Comparison of ENCODE assay signal across 18 cellular contexts in the genomic region with DNA sequence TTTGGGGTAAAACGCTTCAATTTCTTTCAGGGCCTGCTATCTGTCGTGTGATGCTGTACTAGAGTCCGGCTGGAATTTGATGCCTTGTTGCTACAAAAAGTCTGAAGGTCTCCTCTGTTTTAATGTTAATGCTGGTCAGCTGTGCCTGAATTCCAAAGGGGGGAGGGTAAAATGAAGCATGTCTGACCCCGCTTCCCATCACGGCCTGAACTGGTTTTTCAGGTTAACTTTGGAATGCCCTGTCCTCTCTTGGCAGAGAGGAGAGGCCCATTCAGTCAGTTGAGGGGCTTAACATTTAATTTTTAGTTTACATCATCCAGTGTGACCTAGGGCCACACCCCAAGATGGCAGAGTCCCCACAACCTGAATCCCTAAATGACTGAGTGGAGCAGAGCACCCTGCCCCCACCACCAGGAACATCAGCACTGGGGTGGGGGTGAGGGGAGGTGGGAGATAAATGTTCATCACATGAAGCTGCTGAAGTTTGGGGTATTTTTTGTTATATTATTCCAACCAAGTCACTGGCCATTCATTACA. TPM values are rescaled to one million over a fixed set of nuclear protein-coding genes. Genes with fewer than 3 reads are reported as not detected.
DNase-seq lines count a peak whose midpoint lies in the region; ATAC-seq, FAIRE-seq and TF ChIP-seq lines count a peak whose summit lies in the region.
"Had no signal": no experiment of that assay in that cellular context is flagged by ENCODE, and none has a peak within 500 bp of the region (broad histone marks: within the 10 kb centered on the region; RNA-seq: fewer than 3 reads in every experiment).

No MANE protein-coding gene starts in this region.

- H3K27me3 ChIP-seq in HCT116 (ENCODE audit: insufficient read depth, low read length): no peaks in the 10 kb centered on the region
- no peaks in the 10 kb centered on the region for H3K27me3 ChIP-seq in SJCRH30
- no peaks in the 10 kb centered on the region for H3K27me3 ChIP-seq in thyroid gland
- H3K27me3 ChIP-seq: BE2C had no signal

- no peak for FAIRE-seq in H54 (lab: Jason Lieb, UNC)
- FAIRE-seq: GM12878 had no signal

- no peak for TF ChIP-seq POLR2A in HCT116 (IDR thresholded peaks at IDR 0.05; ENCODE audit: borderline replicate concordance, extremely low read depth, insufficient read depth, insufficient read length)
- TF ChIP-seq POLR2A in thyroid gland (IDR thresholded peaks at IDR 0.05): no peak
- no peak for TF ChIP-seq POLR2A in H54 (IDR thresholded peaks at IDR 0.05; ENCODE audit: low read depth, low read length)

- ATAC-seq in HCT116: no peak
- ATAC-seq: GM12878, SK-N-SH treated with all-trans-retinoic acid at 6 μM for 48 hours had no signal

- TF ChIP-seq RAD21 in HCT116 (IDR thresholded peaks at IDR 0.05; ENCODE audit: low read depth): no peak

- intact Hi-C loops in HCT116 (cut with micrococcal nuclease) (no loop called here), thyroid gland (cut with DNase I) (no loop called here)

- H3K79me2 ChIP-seq in HCT116 (ENCODE audit: insufficient read depth, low read length): no peaks in the 10 kb centered on the region

- no peaks in the 10 kb centered on the region for H3K9me3 ChIP-seq in HCT116 (ENCODE audit: control insufficient read depth in 1 of 2, insufficient read depth in 1 of 2, low read depth in 1 of 2, low read length in 2 of 2)
- peaks cover 18% of the 10 kb centered on the region for H3K9me3 ChIP-seq in SJCRH30 (replicated peaks)
- no peaks in the 10 kb centered on the region for H3K9me3 ChIP-seq in thyroid gland
- H3K9me3 ChIP-seq: BE2C had no signal

- H2AFZ ChIP-seq in HCT116 (ENCODE audit: low read depth, low read length, poor library complexity, severe bottlenecking): no peak overlapping the region

- CTCF ChIA-PET in HCT116 (lab: Charles Lee): no interaction called here

- POLR2A ChIA-PET in HCT116 (lab: Charles Lee): no interaction called here

- no peaks in the 10 kb centered on the region for H3K9me2 ChIP-seq in HCT116 (ENCODE audit: insufficient read depth)

- no peak overlapping the region for H3K4me3 ChIP-seq in HCT116 (replicated peaks in 1 of 2; ENCODE audit: low read depth in 1 of 2, low read length in 2 of 2)
- no peak overlapping the region for H3K4me3 ChIP-seq in SJCRH30
- no peak overlapping the region for H3K4me3 ChIP-seq in thyroid gland (replicated peaks in 1 of 3)
- H3K4me3 ChIP-seq: GM12878 had no signal

- H3K36me3 ChIP-seq in HCT116 (ENCODE audit: control insufficient read depth in 1 of 2, insufficient read depth in 2 of 2, low read length in 2 of 2) (no peaks in the 10 kb centered on the region), SJCRH30 (no peaks in the 10 kb centered on the region), thyroid gland (no peaks in the 10 kb centered on the region)
- H3K36me3 ChIP-seq: BE2C had no signal

- DNase-seq in HCT116 (ENCODE audit: low read depth, low spot score) (no peak), SJCRH30 (peak in 1 of 2 experiments; percentile 34), kidney tubule cell (ENCODE audit: low spot score) (peak; percentile 38), thyroid gland (peak; percentile 37 to 40), H54 (ENCODE audit: insufficient read length, low spot score) (no peak), ureter (ENCODE audit: low spot score) (no peak)
- no peak for DNase-seq in activated CD4-positive, alpha-beta T cell treated with anti-CD3 and anti-CD28 coated beads, Interleukin-2, amount 50 U/mL, for 48 hours
- DNase-seq: BE2C; CD4-positive, alpha-beta memory T cell; NCI-H1436 treated with DMSO at 0.1 percent for 48 hours; NCI-H2081 treated with DMSO at 0.1 percent for 48 hours; NCI-H226; NCI-H526 had no signal

- H3K27ac ChIP-seq in HCT116 (ENCODE audit: low read depth, low read length): no peak overlapping the region
- peak overlapping the region; percentile 37 for H3K27ac ChIP-seq in SJCRH30
- peak overlapping the region; percentile 15 to 99 (median 92) for H3K27ac ChIP-seq in thyroid gland
- H3K27ac ChIP-seq: RWPE1 had no signal

- TF ChIP-seq CTCF in HCT116 (IDR thresholded peaks at IDR 0.05 in 2 of 3, conservative IDR thresholded peaks at IDR 0.05 in 1 of 3; ENCODE audit: borderline replicate concordance in 1 of 3, insufficient read depth in 1 of 3, low read depth in 2 of 3, low read length in 2 of 3): no peak
- no peak for TF ChIP-seq CTCF in thyroid gland (IDR thresholded peaks at IDR 0.05)

- H4K20me1 ChIP-seq in HCT116 (ENCODE audit: insufficient read depth): no peaks in the 10 kb centered on the region

- no TSS peak for BruUV-seq in HCT116 (replicated peaks; lab: Mats Ljungman, UMichigan)

- 0 out of 2 replicates have a peak overlapping the region, but pooled peaks have one; percentile 4 for H3K4me2 ChIP-seq in HCT116 (ENCODE audit: low read length)

- peaks cover 25 to 44% of the 10 kb centered on the region in 2 experiments for H3K4me1 ChIP-seq in HCT116 (ENCODE audit: control insufficient read depth in 1 of 2, insufficient read depth in 2 of 2, low read length in 2 of 2)
- H3K4me1 ChIP-seq in SJCRH30: peaks cover 59% of the 10 kb centered on the region
- H3K4me1 ChIP-seq in thyroid gland: peaks cover 36 to 54% of the 10 kb centered on the region in 2 donors
- H3K4me1 ChIP-seq: BE2C had no signal

- H3K9ac ChIP-seq in HCT116 (ENCODE audit: low read length): no peak overlapping the region

- WGBS in thyroid gland, 2 donors: 46 to 54% methylated on average over 5 of the region's 5 CpGs

- RAD21 ChIA-PET in HCT116 (lab: Charles Lee; ENCODE audit: low non-redundant PET in 1 of 2, low total read pairs in 2 of 2, uncharacterized antibody in 2 of 2, unreplicated experiment in 2 of 2): no interaction called here

TF ChIP-seq in HCT116, 20 proteins besides CTCF, POLR2A, EP300 and RAD21:
- TF ChIP-seq EGR1 (IDR thresholded peaks at IDR 0.05; ENCODE audit: low read depth) (no peak), YY1 (IDR thresholded peaks at IDR 0.05; ENCODE audit: extremely low read depth, insufficient replicate concordance, low read depth, low read length) (no peak)
- TF ChIP-seq, protein P1, sequence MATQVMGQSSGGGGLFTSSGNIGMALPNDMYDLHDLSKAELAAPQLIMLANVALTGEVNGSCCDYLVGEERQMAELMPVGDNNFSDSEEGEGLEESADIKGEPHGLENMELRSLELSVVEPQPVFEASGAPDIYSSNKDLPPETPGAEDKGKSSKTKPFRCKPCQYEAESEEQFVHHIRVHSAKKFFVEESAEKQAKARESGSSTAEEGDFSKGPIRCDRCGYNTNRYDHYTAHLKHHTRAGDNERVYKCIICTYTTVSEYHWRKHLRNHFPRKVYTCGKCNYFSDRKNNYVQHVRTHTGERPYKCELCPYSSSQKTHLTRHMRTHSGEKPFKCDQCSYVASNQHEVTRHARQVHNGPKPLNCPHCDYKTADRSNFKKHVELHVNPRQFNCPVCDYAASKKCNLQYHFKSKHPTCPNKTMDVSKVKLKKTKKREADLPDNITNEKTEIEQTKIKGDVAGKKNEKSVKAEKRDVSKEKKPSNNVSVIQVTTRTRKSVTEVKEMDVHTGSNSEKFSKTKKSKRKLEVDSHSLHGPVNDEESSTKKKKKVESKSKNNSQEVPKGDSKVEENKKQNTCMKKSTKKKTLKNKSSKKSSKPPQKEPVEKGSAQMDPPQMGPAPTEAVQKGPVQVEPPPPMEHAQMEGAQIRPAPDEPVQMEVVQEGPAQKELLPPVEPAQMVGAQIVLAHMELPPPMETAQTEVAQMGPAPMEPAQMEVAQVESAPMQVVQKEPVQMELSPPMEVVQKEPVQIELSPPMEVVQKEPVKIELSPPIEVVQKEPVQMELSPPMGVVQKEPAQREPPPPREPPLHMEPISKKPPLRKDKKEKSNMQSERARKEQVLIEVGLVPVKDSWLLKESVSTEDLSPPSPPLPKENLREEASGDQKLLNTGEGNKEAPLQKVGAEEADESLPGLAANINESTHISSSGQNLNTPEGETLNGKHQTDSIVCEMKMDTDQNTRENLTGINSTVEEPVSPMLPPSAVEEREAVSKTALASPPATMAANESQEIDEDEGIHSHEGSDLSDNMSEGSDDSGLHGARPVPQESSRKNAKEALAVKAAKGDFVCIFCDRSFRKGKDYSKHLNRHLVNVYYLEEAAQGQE (IDR thresholded peaks at IDR 0.05; ENCODE audit: low read depth): no peak

RNA-seq across cellular contexts. Expression of a gene that starts 47.9 kb away (rescaled TPM):
- total RNA-seq in HCT116 (2021; ENCODE audit: unreplicated experiment) (not detected), thyroid gland (not detected), ureter (1.4 TPM)
- polyA plus RNA-seq in HCT116 (2012): 0.04 and 0.05 TPM in 2 replicates
- 1.4 and 3.5 TPM in 2 replicates for total RNA-seq in SJCRH30 (2014; rRNA removed; shearing (Covaris generic))
- total RNA-seq: CD4-positive, alpha-beta memory T cell; GM12878; HT1080; OCI-LY7 had no signal
- polyA plus RNA-seq: CD4-positive, alpha-beta memory T cell had no signal

Comparison
In these comparisons a context has a peak if more than half of its experiments do, and no peak if none do; other contexts are left out.
1. DNase-seq: peak in kidney tubule cell (single experiment) and thyroid gland (2 of 2); none in HCT116 (single experiment), activated CD4-positive, alpha-beta T cell treated with anti-CD3 and anti-CD28 coated beads, Interleukin-2, amount 50 U/mL, for 48 hours (0 of 2), H54 (single experiment) and ureter (single experiment).